Comparison of ENCODE assay signal across 1 cellular context in genomic region chr3:194194757-194195086, GRCh38.
TF ChIP-seq lines count a peak whose summit lies in the region.

No MANE protein-coding gene starts in this region.

TF ChIP-seq in K562, 482 proteins besides CTCF, POLR2A, EP300 and RAD21:
- no peak for TF ChIP-seq ZNF584 (CRISPR knock-in tag; IDR thresholded peaks at IDR 0.05; ENCODE audit: low read depth)
- peak; percentile 14; the same call in 1 of the 2 replicates for TF ChIP-seq SOX6 (IDR thresholded peaks at IDR 0.05)
- TF ChIP-seq ZEB2 (IDR thresholded peaks at IDR 0.05): no peak
- no peak for TF ChIP-seq BCOR (IDR thresholded peaks at IDR 0.05)
- TF ChIP-seq CC2D1A (IDR thresholded peaks at IDR 0.05): no peak
- no peak for TF ChIP-seq SMC3 (conservative IDR thresholded peaks at IDR 0.05; ENCODE audit: insufficient read depth, low read depth, low read length)
- TF ChIP-seq EHMT2 (IDR thresholded peaks at IDR 0.05): no peak
- no peak for TF ChIP-seq SUPT5H (IDR thresholded peaks at IDR 0.05)
- no peak for TF ChIP-seq LEF1 (IDR thresholded peaks at IDR 0.05)
- TF ChIP-seq ETV5 (CRISPR knock-in tag; IDR thresholded peaks at IDR 0.05; ENCODE audit: low read depth): no peak
- no peak for TF ChIP-seq ZNF444 (CRISPR knock-in tag; IDR thresholded peaks at IDR 0.05)
- TF ChIP-seq ZHX1 (conservative IDR thresholded peaks at IDR 0.05; ENCODE audit: low read length): no peak
- no peak for TF ChIP-seq ZNF76 (CRISPR knock-in tag; IDR thresholded peaks at IDR 0.05; ENCODE audit: borderline replicate concordance)
- TF ChIP-seq STAT5B (CRISPR knock-in tag; IDR thresholded peaks at IDR 0.05): no peak
- TF ChIP-seq E4F1 (CRISPR knock-in tag; IDR thresholded peaks at IDR 0.05; ENCODE audit: borderline replicate concordance): no peak
- TF ChIP-seq MAX (CRISPR knock-in tag; IDR thresholded peaks at IDR 0.05): no peak
- no peak for TF ChIP-seq ZNF77 (CRISPR knock-in tag; IDR thresholded peaks at IDR 0.05)
- TF ChIP-seq FOXK2 (conservative IDR thresholded peaks at IDR 0.05 in 1 of 2, IDR thresholded peaks at IDR 0.05 in 1 of 2; ENCODE audit: low read depth in 2 of 2): 0 out of 4 replicates have a peak, but pooled peaks of 1 of the 2 experiments have one; percentile 19
- TF ChIP-seq MAFK (IDR thresholded peaks at IDR 0.05; ENCODE audit: low read length): no peak
- TF ChIP-seq CTBP1 (IDR thresholded peaks at IDR 0.05; ENCODE audit: borderline replicate concordance): peak; percentile 47; the same call in 1 of the 2 replicates
- TF ChIP-seq HEY1 (CRISPR knock-in tag; IDR thresholded peaks at IDR 0.05; ENCODE audit: borderline replicate concordance): no peak
- no peak for TF ChIP-seq E2F5 (CRISPR knock-in tag; IDR thresholded peaks at IDR 0.05)
- no peak for TF ChIP-seq PTTG1 (tag; IDR thresholded peaks at IDR 0.05; ENCODE audit: low read depth)
- TF ChIP-seq FOXA3 (CRISPR knock-in tag; conservative IDR thresholded peaks at IDR 0.05 in 1 of 2, IDR thresholded peaks at IDR 0.05 in 1 of 2): 0 out of 4 replicates have a peak, but pooled peaks of 1 of the 2 experiments have one; percentile 30
- TF ChIP-seq HNRNPK (IDR thresholded peaks at IDR 0.05; ENCODE audit: low read depth, low read length, poor library complexity, severe bottlenecking): no peak
- no peak for TF ChIP-seq USF2 (CRISPR knock-in tag; IDR thresholded peaks at IDR 0.05)
- TF ChIP-seq ZNF639 (CRISPR knock-in tag; conservative IDR thresholded peaks at IDR 0.05 in 1 of 2, IDR thresholded peaks at IDR 0.05 in 1 of 2): no peak
- no peak for TF ChIP-seq ZNF324 (CRISPR knock-in tag; IDR thresholded peaks at IDR 0.05)
- TF ChIP-seq POLR3G (IDR thresholded peaks at IDR 0.05; ENCODE audit: extremely low read depth, insufficient read length, insufficient replicate concordance): no peak
- TF ChIP-seq HCFC1 (IDR thresholded peaks at IDR 0.05; ENCODE audit: low read depth, low read length): no peak
- TF ChIP-seq ZBTB17 (CRISPR knock-in tag; IDR thresholded peaks at IDR 0.05): no peak
- TF ChIP-seq TAF15 (IDR thresholded peaks at IDR 0.05; ENCODE audit: low read depth, low read length): no peak
- no peak for TF ChIP-seq ZNF436 (CRISPR knock-in tag; IDR thresholded peaks at IDR 0.05)
- TF ChIP-seq ZFPM2 (CRISPR knock-in tag; IDR thresholded peaks at IDR 0.05): no peak
- TF ChIP-seq ZNF347 (CRISPR knock-in tag; IDR thresholded peaks at IDR 0.05; ENCODE audit: low read depth): no peak
- TF ChIP-seq TEAD1 (CRISPR knock-in tag; IDR thresholded peaks at IDR 0.05): no peak
- no peak for TF ChIP-seq NFIX (CRISPR knock-in tag; IDR thresholded peaks at IDR 0.05; ENCODE audit: low read depth)
- TF ChIP-seq ZKSCAN8 (CRISPR knock-in tag; IDR thresholded peaks at IDR 0.05): peak; percentile 79; the same call in 1 of the 2 replicates
- 0 out of 2 replicates have a peak, but pooled peaks have one; percentile 3 for TF ChIP-seq EP400 (IDR thresholded peaks at IDR 0.05)
- TF ChIP-seq STAG1 (CRISPR knock-in tag; IDR thresholded peaks at IDR 0.05; ENCODE audit: borderline replicate concordance): no peak
- TF ChIP-seq NR3C1 (CRISPR knock-in tag; IDR thresholded peaks at IDR 0.05): no peak
- TF ChIP-seq MCM3 (IDR thresholded peaks at IDR 0.05): no peak
- no peak for TF ChIP-seq SP2 (IDR thresholded peaks at IDR 0.05; ENCODE audit: extremely low read depth, low read depth, low read length, poor library complexity, severe bottlenecking)
- TF ChIP-seq NCOR1 (IDR thresholded peaks at IDR 0.05): no peak
- no peak for TF ChIP-seq REST (CRISPR knock-in tag; IDR thresholded peaks at IDR 0.05; ENCODE audit: low read depth)
- TF ChIP-seq RBBP5 (IDR thresholded peaks at IDR 0.05; ENCODE audit: borderline replicate concordance, insufficient read depth, low read length, poor library complexity, severe bottlenecking): no peak
- no peak for TF ChIP-seq SMARCA5 (IDR thresholded peaks at IDR 0.05)
- TF ChIP-seq SMAD3 (CRISPR knock-in tag; conservative IDR thresholded peaks at IDR 0.05): no peak
- 0 out of 2 replicates have a peak, but pooled peaks have one; percentile 0 for TF ChIP-seq ZNF592 (IDR thresholded peaks at IDR 0.05)
- TF ChIP-seq BCL6 (CRISPR knock-in tag; IDR thresholded peaks at IDR 0.05): no peak
- no peak for TF ChIP-seq SIN3B (IDR thresholded peaks at IDR 0.05; ENCODE audit: low read depth)
- TF ChIP-seq ZNF175 (CRISPR knock-in tag; IDR thresholded peaks at IDR 0.05; ENCODE audit: low read depth): no peak
TF ChIP-seq in K562: peak in this region for 7.
